15 cellular contexts compared by ENCODE assay signal in the genomic region with DNA sequence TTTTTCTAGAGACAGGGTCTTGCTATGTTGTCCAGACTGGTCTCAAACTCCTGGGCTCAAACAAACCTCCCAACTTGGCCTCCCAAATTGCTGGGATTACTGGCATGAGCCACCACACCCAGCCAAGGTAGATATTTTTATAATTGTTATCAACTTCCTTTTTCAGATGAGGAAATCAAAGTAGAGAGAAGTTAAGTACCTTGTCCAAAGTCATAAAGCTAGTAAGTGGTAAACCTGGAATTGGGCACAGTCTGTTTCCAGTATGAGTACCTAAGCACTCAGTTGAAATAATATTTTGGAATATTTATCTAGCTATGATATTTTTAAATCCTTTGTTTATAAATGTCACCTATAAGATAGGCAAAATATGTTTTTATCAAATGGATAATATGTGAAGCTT. TPM values are rescaled to one million over a fixed set of nuclear protein-coding genes. Genes with fewer than 3 reads are reported as not detected.
DNase-seq lines count a peak whose midpoint lies in the region; ATAC-seq lines count a peak whose summit lies in the region.
"Had no signal": no experiment of that assay in that cellular context is flagged by ENCODE, and none has a peak within 500 bp of the region (broad histone marks: within the 10 kb centered on the region; RNA-seq: fewer than 3 reads in every experiment).

No MANE protein-coding gene starts in this region.

- intact Hi-C loops in activated CD4-positive, alpha-beta memory T cell treated with anti-CD3 and anti-CD28 coated beads for 36 hours (cut with micrococcal nuclease) = loop anchor here (2.0 kb wide), 1 partner anchor 17 kb away; no protein-coding TSS in a partner anchor

- no peak overlapping the region for H3K4me3 ChIP-seq in ACC112 (ENCODE audit: low read depth, low read length)
- H3K4me3 ChIP-seq: HAP-1 had no signal

- peaks cover 7% of the 10 kb centered on the region for H3K4me1 ChIP-seq in ACC112 (ENCODE audit: control insufficient read depth, insufficient read depth, low read length, unreplicated experiment)
- H3K4me1 ChIP-seq: HAP-1 had no signal

- H3K27me3 ChIP-seq in ACC112 (ENCODE audit: insufficient read depth, low read length) = no peaks in the 10 kb centered on the region

- POLR2A ChIA-PET in activated CD4-positive, alpha-beta memory T cell treated with anti-CD3 and anti-CD28 coated beads for 36 hours (lab: Charles Lee) = interaction anchor here (0.9 to 1.4 kb wide), 2 partner anchors 13 to 18 kb away, joined by 3 to 6 read pairs; no protein-coding TSS in a partner anchor
- POLR2A ChIA-PET in activated CD4-positive, alpha-beta memory T cell treated with anti-CD3 and anti-CD28 coated beads, Interleukin-2, amount 10 ng/mL, durations not matched to agents 7 days and 5 days (lab: Charles Lee) = interaction anchor here (0.8 to 2.0 kb wide), 6 partner anchors 10 to 240 kb away, joined by 3 to 8 read pairs (median 3); a partner anchor contains a TSS

- H3K4me3 Mint-ChIP-seq in activated CD4-positive, alpha-beta memory T cell treated with anti-CD3 and anti-CD28 coated beads for 36 hours = no peak overlapping the region
- no peak overlapping the region for H3K4me3 Mint-ChIP-seq in activated CD4-positive, alpha-beta memory T cell treated with anti-CD3 and anti-CD28 coated beads, Interleukin-2, amount 10 ng/mL, durations not matched to agents 7 days and 5 days
- peak overlapping the region; percentile 29 for H3K4me3 Mint-ChIP-seq in activated T-helper 17 cell treated with anti-CD3 and anti-CD28 coated beads, Interleukin-2, amount 50 U/mL, for 72 hours
- peak overlapping the region in 4 of 8 donors; percentile 20 to 68 (median 56) for H3K4me3 Mint-ChIP-seq in naive B cell
- H3K4me3 Mint-ChIP-seq: CD4-positive, alpha-beta T cell had no signal

- ATAC-seq in activated T-helper 17 cell treated with anti-CD3 and anti-CD28 coated beads, Interleukin-2, amount 50 U/mL, for 72 hours (replicated peaks) = peak; percentile 56
- ATAC-seq in naive B cell (ENCODE audit: low read depth in 2 of 2) = no peak
- ATAC-seq: HepG2 had no signal

- H3K27ac ChIP-seq in ACC112 (ENCODE audit: low read depth, low read length) = peak overlapping the region; percentile 29; the same call in 1 of the 2 replicates

- peak overlapping the region; percentile 78 for H3K27ac Mint-ChIP-seq in activated CD4-positive, alpha-beta memory T cell treated with anti-CD3 and anti-CD28 coated beads for 36 hours
- H3K27ac Mint-ChIP-seq in activated CD4-positive, alpha-beta memory T cell treated with anti-CD3 and anti-CD28 coated beads, Interleukin-2, amount 10 ng/mL, durations not matched to agents 7 days and 5 days = no peak overlapping the region
- H3K27ac Mint-ChIP-seq in activated T-helper 17 cell treated with anti-CD3 and anti-CD28 coated beads, Interleukin-2, amount 50 U/mL, for 72 hours = peak overlapping the region; percentile 69
- peak overlapping the region in 4 of 6 donors; percentile 14 to 94 (median 58) for H3K27ac Mint-ChIP-seq in naive B cell
- H3K27ac Mint-ChIP-seq: CD4-positive, alpha-beta T cell had no signal

- no peaks in the 10 kb centered on the region for H3K79me2 ChIP-seq in ACC112 (ENCODE audit: control insufficient read depth, insufficient read depth, low read length, unreplicated experiment)

- H3K9me3 Mint-ChIP-seq in activated CD4-positive, alpha-beta memory T cell treated with anti-CD3 and anti-CD28 coated beads for 36 hours = no peaks in the 10 kb centered on the region
- no peaks in the 10 kb centered on the region for H3K9me3 Mint-ChIP-seq in activated CD4-positive, alpha-beta memory T cell treated with anti-CD3 and anti-CD28 coated beads, Interleukin-2, amount 10 ng/mL, durations not matched to agents 7 days and 5 days
- H3K9me3 Mint-ChIP-seq in activated T-helper 17 cell treated with anti-CD3 and anti-CD28 coated beads, Interleukin-2, amount 50 U/mL, for 72 hours = no peaks in the 10 kb centered on the region
- H3K9me3 Mint-ChIP-seq in naive B cell = no peaks in the 10 kb centered on the region
- H3K9me3 Mint-ChIP-seq: CD4-positive, alpha-beta T cell had no signal

- no peak overlapping the region for H2AFZ ChIP-seq in ACC112 (ENCODE audit: low read length, unreplicated experiment)

- 0 out of 2 replicates have a peak, but pooled peaks cover 6% of the 10 kb centered on the region for H3K36me3 ChIP-seq in ACC112 (ENCODE audit: insufficient read depth, low read length)
- H3K36me3 ChIP-seq: HAP-1 had no signal

- peaks cover 25% of the 10 kb centered on the region for H3K4me1 Mint-ChIP-seq in activated CD4-positive, alpha-beta memory T cell treated with anti-CD3 and anti-CD28 coated beads for 36 hours (ENCODE audit: low read depth)
- H3K4me1 Mint-ChIP-seq in activated CD4-positive, alpha-beta memory T cell treated with anti-CD3 and anti-CD28 coated beads, Interleukin-2, amount 10 ng/mL, durations not matched to agents 7 days and 5 days = peaks cover 2% of the 10 kb centered on the region
- H3K4me1 Mint-ChIP-seq in activated T-helper 17 cell treated with anti-CD3 and anti-CD28 coated beads, Interleukin-2, amount 50 U/mL, for 72 hours = peaks cover 5% of the 10 kb centered on the region
- H3K4me1 Mint-ChIP-seq in naive B cell = peaks cover 1 to 13% (median 5%) of the 10 kb centered on the region in 3 donors

- CTCF ChIA-PET in activated CD4-positive, alpha-beta memory T cell treated with anti-CD3 and anti-CD28 coated beads for 36 hours (lab: Charles Lee) = interaction anchor here (1.2 to 1.8 kb wide), 3 partner anchors 22 to 60 kb away, joined by 3 to 13 read pairs (median 4); a partner anchor contains a TSS
- CTCF ChIA-PET in activated CD4-positive, alpha-beta memory T cell treated with anti-CD3 and anti-CD28 coated beads, Interleukin-2, amount 10 ng/mL, durations not matched to agents 7 days and 5 days (lab: Charles Lee) = interaction anchor here (0.5 to 2.2 kb wide), 8 partner anchors 13 to 339 kb away, joined by 3 to 6 read pairs (median 4); no protein-coding TSS in a partner anchor

- H3K36me3 Mint-ChIP-seq in activated CD4-positive, alpha-beta memory T cell treated with anti-CD3 and anti-CD28 coated beads for 36 hours = peaks cover 4% of the 10 kb centered on the region
- peaks cover 14% of the 10 kb centered on the region for H3K36me3 Mint-ChIP-seq in activated CD4-positive, alpha-beta memory T cell treated with anti-CD3 and anti-CD28 coated beads, Interleukin-2, amount 10 ng/mL, durations not matched to agents 7 days and 5 days (ENCODE audit: low read depth)
- H3K36me3 Mint-ChIP-seq in activated T-helper 17 cell treated with anti-CD3 and anti-CD28 coated beads, Interleukin-2, amount 50 U/mL, for 72 hours (ENCODE audit: low read depth) = peaks cover 12% of the 10 kb centered on the region
- H3K36me3 Mint-ChIP-seq in naive B cell = peaks cover 8 to 9% of the 10 kb centered on the region in 2 donors

- no peaks in the 10 kb centered on the region for H3K27me3 Mint-ChIP-seq in activated CD4-positive, alpha-beta memory T cell treated with anti-CD3 and anti-CD28 coated beads for 36 hours
- H3K27me3 Mint-ChIP-seq in activated CD4-positive, alpha-beta memory T cell treated with anti-CD3 and anti-CD28 coated beads, Interleukin-2, amount 10 ng/mL, durations not matched to agents 7 days and 5 days = no peaks in the 10 kb centered on the region
- H3K27me3 Mint-ChIP-seq in activated T-helper 17 cell treated with anti-CD3 and anti-CD28 coated beads, Interleukin-2, amount 50 U/mL, for 72 hours = no peaks in the 10 kb centered on the region
- H3K27me3 Mint-ChIP-seq in naive B cell = no peaks in the 10 kb centered on the region
- H3K27me3 Mint-ChIP-seq: CD4-positive, alpha-beta T cell had no signal

- DNase-seq in activated CD4-positive, alpha-beta memory T cell treated with anti-CD3 and anti-CD28 coated beads for 36 hours = no peak
- DNase-seq in activated CD4-positive, alpha-beta memory T cell treated with anti-CD3 and anti-CD28 coated beads, Interleukin-2, amount 10 ng/mL, durations not matched to agents 7 days and 5 days = no peak
- DNase-seq in naive B cell (no peak), NOMO-1 treated with DMSO at 0.1 percent for 48 hours (lab: John Stamatoyannopoulos, UW; ENCODE audit: unreplicated experiment) (no peak), HCEC 1CT (no peak)
- DNase-seq: 8988T; ACHN; C1 segment of cervical spinal cord; Calu3; CD4-positive, alpha-beta T cell; DMS 273 treated with DMSO at 0.1 percent for 48 hours had no signal

RNA-seq across cellular contexts. Expression of a gene that starts 22.3 kb away (rescaled TPM):
- 10 to 100 TPM; 28.7 to 31.8 TPM for total RNA-seq in activated CD4-positive, alpha-beta memory T cell treated with anti-CD3 and anti-CD28 coated beads for 36 hours
- 10 to 100 TPM; 89.8 to 92.9 TPM for total RNA-seq in activated CD4-positive, alpha-beta memory T cell treated with anti-CD3 and anti-CD28 coated beads, Interleukin-2, amount 10 ng/mL, durations not matched to agents 7 days and 5 days
- total RNA-seq in activated T-helper 17 cell treated with anti-CD3 and anti-CD28 coated beads, Interleukin-2, amount 50 U/mL, for 72 hours = 10 to 100 TPM; 33.1 to 43.0 TPM
- 10 to 100 TPM; 64.9 to 97.5 (median 84.0) TPM for polyA plus RNA-seq in naive B cell (ENCODE audit: low read depth in 6 of 6)

RNA-seq across cellular contexts. Expression of a gene that starts 59.9 kb away (rescaled TPM):
- total RNA-seq in activated CD4-positive, alpha-beta memory T cell treated with anti-CD3 and anti-CD28 coated beads for 36 hours = 10 to 100 TPM; 26.5 to 28.3 TPM
- total RNA-seq in activated CD4-positive, alpha-beta memory T cell treated with anti-CD3 and anti-CD28 coated beads, Interleukin-2, amount 10 ng/mL, durations not matched to agents 7 days and 5 days = 10 to 100 TPM; 35.4 to 39.0 TPM
- 10 to 100 TPM; 24.7 to 26.9 TPM for total RNA-seq in activated T-helper 17 cell treated with anti-CD3 and anti-CD28 coated beads, Interleukin-2, amount 50 U/mL, for 72 hours
- polyA plus RNA-seq in naive B cell (ENCODE audit: low read depth in 6 of 6) = 10 to 100 TPM; 20.8 to 35.5 (median 26.9) TPM
